Comparison of ENCODE assay signal across 15 cellular contexts in genomic region chr1:58392083-58392482, GRCh38.
DNase-seq lines count a peak whose midpoint lies in the region; ATAC-seq and TF ChIP-seq lines count a peak whose summit lies in the region.
"Had no signal": no experiment of that assay in that cellular context is flagged by ENCODE, and none has a peak within 500 bp of the region (broad histone marks: within the 10 kb centered on the region; RNA-seq: fewer than 3 reads in every experiment).

No MANE protein-coding gene starts in this region.

- peak; percentile 69 to 82 for ATAC-seq in activated CD4-positive, CD25-positive, alpha-beta regulatory T cell treated with anti-CD3 and anti-CD28 coated beads, Interleukin-2, amount 50 U/mL, for 24 hours
- ATAC-seq in GM21717 (IDR thresholded peaks at IDR 0.05; ENCODE audit: unreplicated experiment) (peak; percentile 70), natural killer cell (peak; percentile 76 to 93 (median 84))
- ATAC-seq: HepG2 had no signal

- H3K27ac Mint-ChIP-seq in natural killer cell: no peak overlapping the region
- H3K27ac Mint-ChIP-seq: activated T-helper 2 cell treated with anti-CD3 and anti-CD28 coated beads, Interferon-gamma antibody, Interleukin-2, Interleukin-4, amounts not matched to agents 10 μg/mL and 5 μg/mL and 100 μg/mL, durations not matched to agents 14 hours and 24 hours and 36 hours; stimulated activated naive CD8-positive, alpha-beta T cell treated with anti-CD3 and anti-CD28 coated beads, Interleukin-15, Interleukin-2, amounts not matched to agents 100 ng/mL and 50 ng/mL, for 24 hours had no signal

- TF ChIP-seq CTCF in natural killer cell (IDR thresholded peaks at IDR 0.05): no peak

- DNase-seq in activated CD4-positive, CD25-positive, alpha-beta regulatory T cell (lab: John Stamatoyannopoulos, UW): no peak
- DNase-seq in NCI-H526 (lab: John Stamatoyannopoulos, UW) (peak; percentile 96), natural killer cell (no peak), glomerular visceral epithelial cell (ENCODE audit: extremely low spot score) (no peak), erythroblast (lab: John Stamatoyannopoulos, UW) (no peak), caudate nucleus (lab: John Stamatoyannopoulos, UW) (no peak)
- DNase-seq: dermis blood vessel endothelial cell, H7, head of caudate nucleus, NCI-H226 had no signal

- intact Hi-C loops in natural killer cell (cut with micrococcal nuclease): no loop called here

- H3K4me3 Mint-ChIP-seq in natural killer cell: no peak overlapping the region
- H3K4me3 Mint-ChIP-seq: stimulated activated naive CD8-positive, alpha-beta T cell treated with anti-CD3 and anti-CD28 coated beads, Interleukin-15, Interleukin-2, amounts not matched to agents 100 ng/mL and 50 ng/mL, for 24 hours had no signal

- no peak for TF ChIP-seq POLR2A in erythroblast (IDR thresholded peaks at IDR 0.05; ENCODE audit: low read length)

- H3K4me1 Mint-ChIP-seq in natural killer cell: no peaks in the 10 kb centered on the region

- no peaks in the 10 kb centered on the region for H3K9me3 Mint-ChIP-seq in natural killer cell
- H3K9me3 Mint-ChIP-seq: activated T-helper 2 cell treated with anti-CD3 and anti-CD28 coated beads, Interferon-gamma antibody, Interleukin-2, Interleukin-4, amounts not matched to agents 10 μg/mL and 5 μg/mL and 100 μg/mL, durations not matched to agents 14 hours and 24 hours and 36 hours; stimulated activated naive CD8-positive, alpha-beta T cell treated with anti-CD3 and anti-CD28 coated beads, Interleukin-15, Interleukin-2, amounts not matched to agents 100 ng/mL and 50 ng/mL, for 24 hours had no signal

- no peak overlapping the region for H3K27ac ChIP-seq in caudate nucleus (ENCODE audit: low read depth, low read length)

- H3K36me3 Mint-ChIP-seq in natural killer cell: no peaks in the 10 kb centered on the region

- no peaks in the 10 kb centered on the region for H3K27me3 Mint-ChIP-seq in natural killer cell (ENCODE audit: low read depth in 2 of 2)
- H3K27me3 Mint-ChIP-seq: stimulated activated naive CD8-positive, alpha-beta T cell treated with anti-CD3 and anti-CD28 coated beads, Interleukin-15, Interleukin-2, amounts not matched to agents 100 ng/mL and 50 ng/mL, for 24 hours had no signal

Comparison
In these comparisons a context has a peak if more than half of its experiments do, and no peak if none do; other contexts are left out.
1. DNase-seq: peak in NCI-H526 (2 of 2); none in activated CD4-positive, CD25-positive, alpha-beta regulatory T cell (0 of 4), natural killer cell (single experiment), glomerular visceral epithelial cell (single experiment), erythroblast (0 of 2) and caudate nucleus (0 of 61).
2. Peak in every context shown above with its lines, with median percentiles within 50 percentile points of each other: ATAC-seq.